ENCODE assay signal across 8 cellular contexts in genomic region chr6:32194825-32195651, GRCh38. TPM values are rescaled to one million over a fixed set of nuclear protein-coding genes. Genes with fewer than 3 reads are reported as not detected.
DNase-seq lines count a peak whose midpoint lies in the region; ATAC-seq and TF ChIP-seq lines count a peak whose summit lies in the region.

No MANE protein-coding gene starts in this region.

- H3K27ac ChIP-seq in CD4-positive, CD25-positive, alpha-beta regulatory T cell (ENCODE audit: insufficient read depth, low read length, poor library complexity, severe bottlenecking), result peak overlapping the region; percentile 97

- peak in 1 of 3 donors; percentile 72 for DNase-seq in CD4-positive, CD25-positive, alpha-beta regulatory T cell
- DNase-seq in NCI-H2227 treated with DMSO at 0.1 percent for 48 hours (lab: John Stamatoyannopoulos, UW) (peak; percentile 58), smooth muscle cell of the brain vasculature (ENCODE audit: low read depth, low spot score) (peak; percentile 24), T-helper 9 cell (no peak)
- no peak for DNase-seq in activated naive CD8-positive, alpha-beta T cell treated with anti-CD3 and anti-CD28 coated beads, Interleukin-2, amount 10 ng/mL, durations not matched to agents 7 days and 5 days
- no peak for DNase-seq in stimulated activated CD4-positive, alpha-beta T cell treated with anti-CD3 and anti-CD28 coated beads, Interleukin-1b, Interleukin-23, amount 100 ng/mL, for 48 hours

- no peaks in the 10 kb centered on the region for H3K36me3 Mint-ChIP-seq in CD4-positive, CD25-positive, alpha-beta regulatory T cell
- H3K36me3 Mint-ChIP-seq in activated naive CD8-positive, alpha-beta T cell treated with anti-CD3 and anti-CD28 coated beads, Interleukin-2, amount 10 ng/mL, durations not matched to agents 7 days and 5 days, result peaks cover 17% of the 10 kb centered on the region

- peaks cover 13% of the 10 kb centered on the region for H3K27me3 Mint-ChIP-seq in CD4-positive, CD25-positive, alpha-beta regulatory T cell
- H3K27me3 Mint-ChIP-seq in activated naive CD8-positive, alpha-beta T cell treated with anti-CD3 and anti-CD28 coated beads, Interleukin-2, amount 10 ng/mL, durations not matched to agents 7 days and 5 days, result no peaks in the 10 kb centered on the region

- no peaks in the 10 kb centered on the region for H3K9me3 ChIP-seq in CD4-positive, CD25-positive, alpha-beta regulatory T cell (ENCODE audit: control insufficient read depth in 2 of 2, low read length in 2 of 2)

- peak overlapping the region; percentile 97 to 99 (median 99) for H3K4me3 Mint-ChIP-seq in CD4-positive, CD25-positive, alpha-beta regulatory T cell
- H3K4me3 Mint-ChIP-seq in activated naive CD8-positive, alpha-beta T cell treated with anti-CD3 and anti-CD28 coated beads, Interleukin-2, amount 10 ng/mL, durations not matched to agents 7 days and 5 days, result peak overlapping the region; percentile 96

- H3K9me3 Mint-ChIP-seq in CD4-positive, CD25-positive, alpha-beta regulatory T cell, result no peaks in the 10 kb centered on the region
- H3K9me3 Mint-ChIP-seq in activated naive CD8-positive, alpha-beta T cell treated with anti-CD3 and anti-CD28 coated beads, Interleukin-2, amount 10 ng/mL, durations not matched to agents 7 days and 5 days, result no peaks in the 10 kb centered on the region

- H3K4me1 Mint-ChIP-seq in CD4-positive, CD25-positive, alpha-beta regulatory T cell, result peaks cover 22 to 37% (median 29%) of the 10 kb centered on the region in 4 donors
- peaks cover 24% of the 10 kb centered on the region for H3K4me1 Mint-ChIP-seq in activated naive CD8-positive, alpha-beta T cell treated with anti-CD3 and anti-CD28 coated beads, Interleukin-2, amount 10 ng/mL, durations not matched to agents 7 days and 5 days

- H3K36me3 ChIP-seq in CD4-positive, CD25-positive, alpha-beta regulatory T cell (ENCODE audit: control insufficient read depth, insufficient read depth, low read length), result no peaks in the 10 kb centered on the region

- H3K4me1 ChIP-seq in CD4-positive, CD25-positive, alpha-beta regulatory T cell (ENCODE audit: control insufficient read depth, insufficient read depth, low read length, poor library complexity, severe bottlenecking), result peaks cover 58% of the 10 kb centered on the region

- H3K27ac Mint-ChIP-seq in CD4-positive, CD25-positive, alpha-beta regulatory T cell, result peak overlapping the region; percentile 85 to 99 (median 98)
- H3K27ac Mint-ChIP-seq in activated naive CD8-positive, alpha-beta T cell treated with anti-CD3 and anti-CD28 coated beads, Interleukin-2, amount 10 ng/mL, durations not matched to agents 7 days and 5 days, result peak overlapping the region; percentile 98

- POLR2A ChIA-PET in activated naive CD8-positive, alpha-beta T cell treated with anti-CD3 and anti-CD28 coated beads, Interleukin-2, amount 10 ng/mL, durations not matched to agents 7 days and 5 days (lab: Charles Lee), result interaction anchor here (0.5 to 2.0 kb wide), 20 partner anchors 13 to 1076 kb away, joined by 3 to 20 read pairs (median 4); partner anchors contain the start of genes AGPAT1, ATF6B, EHMT2 and FKBPL

- ATAC-seq in CD4-positive, CD25-positive, alpha-beta regulatory T cell (ENCODE audit: low read depth in 2 of 2), result no peak
- no peak for ATAC-seq in activated naive CD8-positive, alpha-beta T cell treated with anti-CD3 and anti-CD28 coated beads, Interleukin-2, amount 10 ng/mL, durations not matched to agents 7 days and 5 days (ENCODE audit: low read depth)

- H3K4me3 ChIP-seq in CD4-positive, CD25-positive, alpha-beta regulatory T cell (ENCODE audit: low read depth, low read length), result peak overlapping the region; percentile 84
- peak overlapping the region; percentile 44 for H3K4me3 ChIP-seq in iPS-11a (ENCODE audit: low read depth, low read length)

- no peaks in the 10 kb centered on the region for H3K27me3 ChIP-seq in CD4-positive, CD25-positive, alpha-beta regulatory T cell (ENCODE audit: control insufficient read depth, insufficient read depth, low read length)

- TF ChIP-seq POLR2A in GM18526 (IDR thresholded peaks at IDR 0.05; ENCODE audit: extremely low read depth, insufficient read length), result peak; percentile 62

RNA-seq across cellular contexts. Expression of gene GPSM3, which starts 2.6 kb away (rescaled TPM):
- total RNA-seq in CD4-positive, CD25-positive, alpha-beta regulatory T cell, result 202 TPM
- 100 to 1,000 TPM in 2 of 4 donors, 10 to 100 TPM in 2; 82.4 to 109 (median 96.1) TPM for polyA plus RNA-seq in CD4-positive, CD25-positive, alpha-beta regulatory T cell
- 100 to 1,000 TPM; 251 to 260 TPM for total RNA-seq in activated naive CD8-positive, alpha-beta T cell treated with anti-CD3 and anti-CD28 coated beads, Interleukin-2, amount 10 ng/mL, durations not matched to agents 7 days and 5 days

RNA-seq across cellular contexts. Expression of gene PBX2, which starts 5.0 kb away (rescaled TPM):
- 106 TPM for total RNA-seq in CD4-positive, CD25-positive, alpha-beta regulatory T cell
- polyA plus RNA-seq in CD4-positive, CD25-positive, alpha-beta regulatory T cell, result 1 to 10 TPM; 1.7 to 2.7 (median 1.9) TPM
- 100 to 1,000 TPM; 107 to 112 TPM for total RNA-seq in activated naive CD8-positive, alpha-beta T cell treated with anti-CD3 and anti-CD28 coated beads, Interleukin-2, amount 10 ng/mL, durations not matched to agents 7 days and 5 days

RNA-seq across cellular contexts. Expression of gene AGER, which starts 11.0 kb away (rescaled TPM):
- 27.8 TPM for total RNA-seq in CD4-positive, CD25-positive, alpha-beta regulatory T cell
- polyA plus RNA-seq in CD4-positive, CD25-positive, alpha-beta regulatory T cell, result under 1 TPM in 2 of 4 donors, not detected in 2; 0.44 to 0.52 TPM
- 10 to 100 TPM; 47.4 to 52.3 TPM for total RNA-seq in activated naive CD8-positive, alpha-beta T cell treated with anti-CD3 and anti-CD28 coated beads, Interleukin-2, amount 10 ng/mL, durations not matched to agents 7 days and 5 days

RNA-seq across cellular contexts. Expression of gene RNF5, which starts 16.8 kb away (rescaled TPM):
- total RNA-seq in CD4-positive, CD25-positive, alpha-beta regulatory T cell, result 30.0 TPM
- polyA plus RNA-seq in CD4-positive, CD25-positive, alpha-beta regulatory T cell, result 100 to 1,000 TPM; 117 to 135 (median 131) TPM
- total RNA-seq in activated naive CD8-positive, alpha-beta T cell treated with anti-CD3 and anti-CD28 coated beads, Interleukin-2, amount 10 ng/mL, durations not matched to agents 7 days and 5 days, result 10 to 100 TPM; 44.5 to 49.5 TPM

RNA-seq across cellular contexts. Expression of gene AGPAT1, which starts 19.2 kb away (rescaled TPM):
- total RNA-seq in CD4-positive, CD25-positive, alpha-beta regulatory T cell, result 23.9 TPM
- polyA plus RNA-seq in CD4-positive, CD25-positive, alpha-beta regulatory T cell, result 10 to 100 TPM; 11.8 to 15.2 (median 14.3) TPM
- 10 to 100 TPM; 38.1 to 40.8 TPM for total RNA-seq in activated naive CD8-positive, alpha-beta T cell treated with anti-CD3 and anti-CD28 coated beads, Interleukin-2, amount 10 ng/mL, durations not matched to agents 7 days and 5 days

Comparison
In these comparisons a context has a peak if more than half of its experiments do, and no peak if none do; other contexts are left out.
1. DNase-seq: peak in NCI-H2227 treated with DMSO at 0.1 percent for 48 hours (single experiment) and smooth muscle cell of the brain vasculature (single experiment); none in activated naive CD8-positive, alpha-beta T cell treated with anti-CD3 and anti-CD28 coated beads, Interleukin-2, amount 10 ng/mL, durations not matched to agents 7 days and 5 days (single experiment), T-helper 9 cell (single experiment) and stimulated activated CD4-positive, alpha-beta T cell treated with anti-CD3 and anti-CD28 coated beads, Interleukin-1b, Interleukin-23, amount 100 ng/mL, for 48 hours (single experiment).